In the genomic region with DNA sequence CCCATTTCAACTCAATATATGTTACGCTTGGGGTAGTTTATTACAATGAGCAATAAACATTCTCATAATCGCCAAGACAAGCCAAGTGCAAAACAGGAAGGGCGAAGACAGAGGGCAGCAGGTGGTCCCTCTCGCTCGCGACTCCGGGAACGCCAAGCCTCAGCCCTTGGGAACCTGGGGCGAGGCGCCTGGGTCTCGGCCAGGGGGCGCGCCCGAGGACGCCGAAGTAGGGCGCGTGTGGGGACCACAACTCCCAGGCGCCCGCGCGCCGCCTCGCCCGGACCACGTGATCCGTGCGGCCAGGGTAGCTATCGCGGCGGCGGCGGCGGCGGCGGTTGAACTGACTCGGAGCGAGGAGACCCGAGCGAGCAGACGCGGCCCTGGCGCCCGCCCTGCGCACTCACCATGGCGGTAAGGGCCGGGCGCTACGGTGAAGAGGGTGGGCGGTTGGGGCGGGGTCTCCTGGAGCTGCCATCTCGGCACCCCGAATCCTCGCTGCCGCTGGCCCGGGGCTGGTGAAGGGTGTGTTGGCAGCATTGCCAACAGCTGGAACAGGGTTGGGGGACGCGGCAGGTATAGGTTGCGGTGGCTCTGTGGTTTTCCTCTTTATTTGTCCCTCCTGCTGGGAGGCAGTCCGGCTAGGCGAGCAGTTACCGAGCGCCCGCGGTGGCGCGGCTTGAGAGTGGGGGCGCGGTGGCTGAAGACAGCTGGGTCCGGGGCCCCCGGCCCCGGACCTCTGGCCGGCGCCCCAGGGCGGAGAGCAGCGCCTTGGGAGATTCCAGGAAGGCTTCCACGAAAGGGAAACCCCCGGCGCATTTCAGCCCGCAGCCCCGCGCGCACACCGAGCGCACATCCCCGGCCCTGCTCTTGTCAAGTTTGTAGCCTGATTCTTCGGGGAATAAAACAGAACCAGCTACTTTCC, we compare ENCODE assay signal across 8 cellular contexts. TPM values are rescaled to one million over a fixed set of nuclear protein-coding genes. Genes with fewer than 3 reads are reported as not detected.
DNase-seq lines count a peak whose midpoint lies in the region; ATAC-seq and TF ChIP-seq lines count a peak whose summit lies in the region.

A gene with protein sequence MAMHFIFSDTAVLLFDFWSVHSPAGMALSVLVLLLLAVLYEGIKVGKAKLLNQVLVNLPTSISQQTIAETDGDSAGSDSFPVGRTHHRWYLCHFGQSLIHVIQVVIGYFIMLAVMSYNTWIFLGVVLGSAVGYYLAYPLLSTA (plus strand): TSS at position 338 of the 922 bp plus-strand sequence. CDS start 68 bp downstream, at position 406.

- DNase-seq in BJ (ENCODE audit: low read depth) (no peak), GM19238 (ENCODE audit: insufficient read length, low spot score) (peak; percentile 86), NCI-H526 (lab: John Stamatoyannopoulos, UW) (peak; percentile 54 to 92), dorsolateral prefrontal cortex (peak; percentile 88 to 95 (median 93)), lower leg skin (ENCODE audit: low spot score in 2 of 2) (peak; percentile 89 to 98)
- DNase-seq in activated CD4-positive, alpha-beta T cell treated with anti-CD3 and anti-CD28 coated beads, Interleukin-2, amount 50 U/mL, for 48 hours = peak; percentile 88 to 90
- DNase-seq in stimulated activated CD4-positive, alpha-beta T cell treated with anti-CD3 and anti-CD28 coated beads, Interleukin-4, amount 100 ng/mL, for 4 hours = peak; percentile 84 to 88

- TF ChIP-seq POLR2A in lower leg skin (IDR thresholded peaks at IDR 0.05) = no peak

- TF ChIP-seq CTCF in BJ (IDR thresholded peaks at IDR 0.05; ENCODE audit: insufficient read depth, low read depth, low read length) = peak; percentile 43; the same call in 1 of the 2 replicates
- TF ChIP-seq CTCF in dorsolateral prefrontal cortex (IDR thresholded peaks at IDR 0.05 in 54 of 56, conservative IDR thresholded peaks at IDR 0.05 in 2 of 56; ENCODE audit: low read depth in 1 of 56, partially characterized antibody in 56 of 56) = peak in 55 of 56 donors; percentile 27 to 73 (median 56)
- no peak for TF ChIP-seq CTCF in lower leg skin (IDR thresholded peaks at IDR 0.05)

- peaks cover 4% of the 10 kb centered on the region; the same call in 1 of the 2 replicates for H3K27me3 ChIP-seq in BJ (ENCODE audit: control insufficient read depth, insufficient read depth, low read length)
- H3K27me3 ChIP-seq in dorsolateral prefrontal cortex = no peaks in the 10 kb centered on the region

- POLR2A ChIA-PET in BJ (lab: Charles Lee) = interaction anchor here (0.6 to 0.7 kb wide), 3 partner anchors 37 to 472 kb away, joined by 4 to 14 read pairs (median 6); no protein-coding TSS in a partner anchor

- H3K27ac ChIP-seq in dorsolateral prefrontal cortex = peak within 1 kb of the TSS; percentile 52 to 100 (median 97)

- WGBS in lower leg skin, 2 donors = 0 to 1% methylated on average over 37 to 47 of the region's 87 CpGs

- peak within 1 kb of the TSS; percentile 94 for H3K4me3 ChIP-seq in BJ (ENCODE audit: low read depth, low read length)
- peak within 1 kb of the TSS; percentile 77 to 100 (median 96) for H3K4me3 ChIP-seq in dorsolateral prefrontal cortex
- peak within 1 kb of the TSS; percentile 75 for H3K4me3 ChIP-seq in lower leg skin (ENCODE audit: low read depth, poor library complexity, severe bottlenecking)

- intact Hi-C loops in dorsolateral prefrontal cortex (cut with DNase I) (loop anchor here (5.0 to 10.0 kb wide), 2 partner anchors 124 to 126 kb away; a partner anchor contains a TSS), lower leg skin (cut with DNase I; ENCODE audit: low total_unique reads) (no loop called here)

- CTCF ChIA-PET in BJ (lab: Yijun Ruan, JAX) = interaction anchor here (1.2 to 1.3 kb wide), 2 partner anchors 14 to 20 kb away, joined by 4 read pairs; no protein-coding TSS in a partner anchor

- H3K36me3 ChIP-seq in BJ (ENCODE audit: control insufficient read depth, insufficient read depth, low read length) = no peaks in the 10 kb centered on the region

- peak; percentile 93 for ATAC-seq in HG03442 (IDR thresholded peaks at IDR 0.05; ENCODE audit: unreplicated experiment)

RNA-seq across cellular contexts. Expression of the gene that starts here (rescaled TPM):
- polyA plus RNA-seq in BJ (2011; rRNA removed) = 8.7 and 10.7 TPM in 2 replicates
- 4.5 and 7.2 TPM in 2 replicates for polyA minus RNA-seq in BJ (2011; rRNA and poly(A)+ RNA removed)
- total RNA-seq in dorsolateral prefrontal cortex = 100 to 1,000 TPM in 7 of 120 experiments, 10 to 100 TPM in 113; 10.6 to 211 (median 43.4) TPM
- total RNA-seq in lower leg skin = 100 to 1,000 TPM in 2 of 4 donors, 10 to 100 TPM in 2; 82.4 to 128 (median 99.2) TPM

Comparison
In these comparisons a context has a peak if more than half of its experiments do, and no peak if none do; other contexts are left out.
1. CTCF ChIP-seq: peak in BJ (single experiment) and dorsolateral prefrontal cortex (55 of 56); none in lower leg skin (0 of 3).
2. Peak in every context shown above with its lines, with median percentiles within 50 percentile points of each other: H3K4me3 ChIP-seq.